ENCODE assay signal across 8 cellular contexts in the genomic region with DNA sequence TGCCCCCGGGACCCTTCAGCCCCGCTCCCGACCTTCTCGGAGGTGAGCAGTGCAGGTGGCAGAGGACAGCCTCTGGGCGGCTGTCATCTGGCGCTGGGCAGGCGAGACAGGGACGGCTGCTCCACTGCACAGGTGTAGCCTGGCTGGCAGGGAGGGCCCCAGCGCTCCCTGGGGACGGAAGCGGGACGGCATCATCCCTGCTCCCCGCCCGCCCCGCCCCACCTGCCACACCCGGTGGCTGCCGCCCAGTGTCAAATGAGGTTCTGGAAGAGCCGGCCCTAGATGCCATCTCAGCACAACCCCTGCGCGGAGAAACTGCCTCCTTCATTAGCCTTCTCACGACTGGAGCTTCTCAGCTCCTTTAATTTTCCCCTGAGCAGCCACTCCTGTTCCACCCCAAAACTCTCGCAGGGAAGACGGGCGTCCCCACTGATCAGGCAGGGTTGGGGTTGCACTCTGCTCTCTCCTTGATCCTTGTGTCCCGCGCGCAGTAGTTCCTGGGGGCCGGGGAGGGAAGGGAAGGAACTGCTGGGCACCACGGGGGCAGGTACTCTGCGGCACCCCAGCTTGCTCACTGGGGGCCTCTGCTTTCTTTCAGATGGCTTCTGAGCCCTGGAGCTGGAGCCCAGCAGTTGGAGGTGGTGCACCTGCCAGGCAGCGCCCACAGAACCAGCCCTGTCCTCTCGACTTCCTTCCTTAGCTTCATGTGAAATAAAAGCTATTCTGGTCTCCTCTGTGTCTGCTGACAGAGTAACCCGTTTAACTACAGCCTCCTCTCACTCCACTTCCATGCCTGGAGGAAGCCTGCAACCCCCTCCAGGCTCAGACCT. TPM values are rescaled to one million over a fixed set of nuclear protein-coding genes. Genes with fewer than 3 reads are reported as not detected.
DNase-seq lines count a peak whose midpoint lies in the region; ATAC-seq and TF ChIP-seq lines count a peak whose summit lies in the region.

No MANE protein-coding gene starts in this region.

- DNase-seq in NCI-H2107 treated with DMSO at 0.1 percent for 48 hours (lab: John Stamatoyannopoulos, UW; ENCODE audit: unreplicated experiment) (peak; percentile 44), right atrium auricular region (ENCODE audit: low spot score) (peak; percentile 57)
- DNase-seq in activated CD8-positive, alpha-beta memory T cell treated with anti-CD3 and anti-CD28 coated beads for 48 hours (ENCODE audit: low read depth in 2 of 3, low spot score in 2 of 3) = peak in 2 of 3 experiments; percentile 18 to 25
- DNase-seq in effector CD4-positive, alpha-beta T cell = no peak

- peak; percentile 46 for ATAC-seq in GM18858 (IDR thresholded peaks at IDR 0.05; ENCODE audit: unreplicated experiment)
- ATAC-seq in HG02623 (IDR thresholded peaks at IDR 0.05; ENCODE audit: unreplicated experiment) = peak; percentile 49
- peak; percentile 86 for ATAC-seq in stimulated activated memory B cell treated with anti-CD40 and anti-IgM and Interleukin-4, amounts not matched to agents 10 μg/mL and 1 μg/mL and 100 μg/mL, for 72 hours
- no peak for ATAC-seq in HG03378 (IDR thresholded peaks at IDR 0.05; ENCODE audit: unreplicated experiment)

- H3K27me3 ChIP-seq in right atrium auricular region = no peaks in the 10 kb centered on the region

- H3K4me1 Mint-ChIP-seq in stimulated activated memory B cell treated with anti-CD40 and anti-IgM and Interleukin-4, amounts not matched to agents 10 μg/mL and 1 μg/mL and 100 μg/mL, for 72 hours = peaks cover 22% of the 10 kb centered on the region

- H3K36me3 ChIP-seq in right atrium auricular region = no peaks in the 10 kb centered on the region

- H3K27me3 Mint-ChIP-seq in stimulated activated memory B cell treated with anti-CD40 and anti-IgM and Interleukin-4, amounts not matched to agents 10 μg/mL and 1 μg/mL and 100 μg/mL, for 72 hours = peaks cover 26% of the 10 kb centered on the region

- peaks cover 15% of the 10 kb centered on the region for H3K36me3 Mint-ChIP-seq in stimulated activated memory B cell treated with anti-CD40 and anti-IgM and Interleukin-4, amounts not matched to agents 10 μg/mL and 1 μg/mL and 100 μg/mL, for 72 hours

- H3K4me1 ChIP-seq in right atrium auricular region = peaks cover 0 to 22% of the 10 kb centered on the region in 2 donors

- peaks cover 3% of the 10 kb centered on the region for H3K9me3 Mint-ChIP-seq in stimulated activated memory B cell treated with anti-CD40 and anti-IgM and Interleukin-4, amounts not matched to agents 10 μg/mL and 1 μg/mL and 100 μg/mL, for 72 hours

- peak overlapping the region; percentile 69 for H3K27ac Mint-ChIP-seq in stimulated activated memory B cell treated with anti-CD40 and anti-IgM and Interleukin-4, amounts not matched to agents 10 μg/mL and 1 μg/mL and 100 μg/mL, for 72 hours

- H3K27ac ChIP-seq in right atrium auricular region = peak overlapping the region; percentile 3 to 14

- peak overlapping the region; percentile 74 for H3K4me3 Mint-ChIP-seq in stimulated activated memory B cell treated with anti-CD40 and anti-IgM and Interleukin-4, amounts not matched to agents 10 μg/mL and 1 μg/mL and 100 μg/mL, for 72 hours

- peaks cover 0 to 10% of the 10 kb centered on the region in 2 donors for H3K9me3 ChIP-seq in right atrium auricular region

- TF ChIP-seq CTCF in right atrium auricular region (IDR thresholded peaks at IDR 0.05) = no peak

- peak overlapping the region in 1 of 2 donors; percentile 15 for H3K4me3 ChIP-seq in right atrium auricular region

RNA-seq across cellular contexts. Expression of a gene that starts 12.0 kb away (rescaled TPM):
- 10 to 100 TPM; 25.5 to 36.3 TPM for total RNA-seq in right atrium auricular region
